In genomic region chr2:15647622-15648590, GRCh38 we compare ENCODE assay signal across 15 cellular contexts.
"Had no signal": no experiment of that assay in that cellular context is flagged by ENCODE, and none has a peak within 500 bp of the region (broad histone marks: within the 10 kb centered on the region; RNA-seq: fewer than 3 reads in every experiment).

No MANE protein-coding gene starts in this region.

- H3K27ac ChIP-seq: foreskin keratinocyte, parathyroid adenoma, prostate gland, right lobe of liver, testis, tibial nerve had no signal

- H3K36me3 Mint-ChIP-seq: naive thymus-derived CD8-positive, alpha-beta T cell had no signal

- H3K4me1 Mint-ChIP-seq: stimulated activated naive B cell treated with anti-CD40 and anti-IgM and Interleukin-4, amounts not matched to agents 10 μg/mL and 1 μg/mL and 100 μg/mL, for 72 hours had no signal

- DNase-seq: effector memory CD4-positive, alpha-beta T cell; foreskin keratinocyte; hippocampal formation; kidney glomerular epithelial cell; mucosa of descending colon; naive thymus-derived CD8-positive, alpha-beta T cell; right lobe of liver; stimulated activated CD4-positive, alpha-beta T cell treated with anti-CD3 and anti-CD28 coated beads, Interleukin-4, amount 100 ng/mL, for 1 hour; stimulated activated naive B cell treated with anti-CD40 and anti-IgM and Interleukin-4, amounts not matched to agents 10 μg/mL and 1 μg/mL and 100 μg/mL, for 72 hours; stimulated activated naive CD8-positive, alpha-beta T cell treated with anti-CD3 and anti-CD28 coated beads, Interleukin-15, amount 100 ng/mL, for 72 hours; testis had no signal

- H3K36me3 ChIP-seq: prostate gland, right lobe of liver, tibial nerve had no signal

- H3K9me3 ChIP-seq: mucosa of descending colon, prostate gland, right lobe of liver, testis, tibial nerve had no signal

- ATAC-seq: foreskin keratinocyte; mucosa of descending colon; naive thymus-derived CD8-positive, alpha-beta T cell; right lobe of liver; stimulated activated naive B cell treated with anti-CD40 and anti-IgM and Interleukin-4, amounts not matched to agents 10 μg/mL and 1 μg/mL and 100 μg/mL, for 72 hours; stimulated activated naive CD8-positive, alpha-beta T cell treated with anti-CD3 and anti-CD28 coated beads, Interleukin-15, amount 100 ng/mL, for 72 hours had no signal

- H3K27ac Mint-ChIP-seq: stimulated activated naive B cell treated with anti-CD40 and anti-IgM and Interleukin-4, amounts not matched to agents 10 μg/mL and 1 μg/mL and 100 μg/mL, for 72 hours had no signal

- H3K27me3 ChIP-seq: right lobe of liver, testis, tibial nerve had no signal

- H3K9ac ChIP-seq: parathyroid adenoma had no signal

- H3K79me2 ChIP-seq: parathyroid adenoma had no signal

- FAIRE-seq: islet of Langerhans had no signal

- H3K4me3 Mint-ChIP-seq: naive thymus-derived CD8-positive, alpha-beta T cell; stimulated activated naive B cell treated with anti-CD40 and anti-IgM and Interleukin-4, amounts not matched to agents 10 μg/mL and 1 μg/mL and 100 μg/mL, for 72 hours; stimulated activated naive CD8-positive, alpha-beta T cell treated with anti-CD3 and anti-CD28 coated beads, Interleukin-15, amount 100 ng/mL, for 72 hours had no signal

- H3K4me1 ChIP-seq: parathyroid adenoma, prostate gland, right lobe of liver, testis, tibial nerve had no signal

- H3K4me3 ChIP-seq: mucosa of descending colon, prostate gland, right lobe of liver, testis, tibial nerve had no signal

- H2AFZ ChIP-seq: parathyroid adenoma had no signal

- H3K27me3 Mint-ChIP-seq: stimulated activated naive CD8-positive, alpha-beta T cell treated with anti-CD3 and anti-CD28 coated beads, Interleukin-15, amount 100 ng/mL, for 72 hours had no signal

- H3K9me3 Mint-ChIP-seq: naive thymus-derived CD8-positive, alpha-beta T cell; stimulated activated naive B cell treated with anti-CD40 and anti-IgM and Interleukin-4, amounts not matched to agents 10 μg/mL and 1 μg/mL and 100 μg/mL, for 72 hours; stimulated activated naive CD8-positive, alpha-beta T cell treated with anti-CD3 and anti-CD28 coated beads, Interleukin-15, amount 100 ng/mL, for 72 hours had no signal
